Comparison of ENCODE assay signal across 16 cellular contexts in the genomic region with DNA sequence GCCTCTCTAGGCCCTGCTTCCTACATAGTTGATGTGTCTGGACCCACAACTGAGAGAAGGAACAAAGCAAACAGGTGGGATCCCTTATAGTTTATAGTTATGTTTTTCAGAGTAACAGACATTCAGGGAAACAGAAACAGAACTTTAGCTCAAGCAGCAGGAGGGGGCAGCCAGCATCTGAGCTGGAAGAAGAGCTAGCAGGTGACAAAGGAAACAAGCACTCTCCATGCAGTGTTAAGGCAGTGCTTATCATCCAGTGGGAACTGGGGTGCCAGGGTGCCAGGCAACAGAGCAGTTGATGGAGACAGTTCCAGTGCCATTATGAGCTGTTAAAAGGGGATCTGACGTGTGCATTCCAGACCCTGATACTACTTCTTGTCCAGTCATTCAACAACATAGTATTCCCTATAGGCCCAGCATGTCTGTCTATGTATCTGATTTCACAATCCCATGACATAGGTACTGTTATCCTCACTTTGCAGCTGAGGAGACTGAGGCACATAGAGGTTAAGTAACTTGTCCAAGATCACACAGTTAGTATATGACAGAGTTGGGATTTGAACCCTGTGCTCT. TPM values are rescaled to one million over a fixed set of nuclear protein-coding genes. Genes with fewer than 3 reads are reported as not detected.
DNase-seq lines count a peak whose midpoint lies in the region; ATAC-seq and TF ChIP-seq lines count a peak whose summit lies in the region.
"Had no signal": no experiment of that assay in that cellular context is flagged by ENCODE, and none has a peak within 500 bp of the region (broad histone marks: within the 10 kb centered on the region; RNA-seq: fewer than 3 reads in every experiment).

No MANE protein-coding gene starts in this region.

- dilution Hi-C loops in IMR-90 (cut with HindIII; ENCODE audit: low sequenced_read_pairs, unreplicated experiment) = no loop called here

- H3K27ac Mint-ChIP-seq in activated CD8-positive, alpha-beta memory T cell treated with anti-CD3 and anti-CD28 coated beads, Interleukin-2, amount 10 ng/mL, durations not matched to agents 7 days and 5 days = peak overlapping the region; percentile 13
- H3K27ac Mint-ChIP-seq in natural killer cell treated with Interleukin-12 subunit alpha and Interleukin-12 subunit beta and Interleukin-15 and Interleukin-18, amount 100 ng/mL, for 72 hours = peak overlapping the region; percentile 7 to 85
- H3K27ac Mint-ChIP-seq: CD14-positive monocyte; CD8-positive, alpha-beta T cell; HFFc6 had no signal

- intact Hi-C loops in IMR-90 (cut with micrococcal nuclease) = no loop called here

- DNase-seq in activated CD8-positive, alpha-beta memory T cell treated with anti-CD3 and anti-CD28 coated beads, Interleukin-2, amount 10 ng/mL, durations not matched to agents 7 days and 5 days = peak; percentile 21
- DNase-seq in activated CD8-positive, alpha-beta memory T cell treated with anti-CD3 and anti-CD28 coated beads, Interleukin-2, amount 50 U/mL, for 48 hours = no peak
- no peak for DNase-seq in IMR-90
- peak; percentile 10 for DNase-seq in ecto neural progenitor cell (ENCODE audit: low spot score)
- DNase-seq in natural killer cell treated with Interleukin-12 subunit alpha and Interleukin-12 subunit beta and Interleukin-15 and Interleukin-18, amount 100 ng/mL, for 72 hours (ENCODE audit: low spot score) = no peak
- no peak for DNase-seq in iPS-NIHi7 (ENCODE audit: extremely low spot score)
- no peak for DNase-seq in OCI-M2 (lab: John Stamatoyannopoulos, UW; ENCODE audit: unreplicated experiment)
- DNase-seq in KG1 (lab: John Stamatoyannopoulos, UW) = no peak
- DNase-seq: CD8-positive, alpha-beta T cell; COR-L47; DMS153; GDM1; HCEC 1CT; HFFc6 had no signal

- no peak overlapping the region for H3K9ac ChIP-seq in IMR-90 (ENCODE audit: low read depth, low read length)

- H3K79me1 ChIP-seq in IMR-90 (ENCODE audit: low read depth in 1 of 2, low read length in 2 of 2) = peaks cover 0 to 16% of the 10 kb centered on the region in 2 experiments; a peak in 1 of 4 replicates

- H3K27me3 Mint-ChIP-seq in activated CD8-positive, alpha-beta memory T cell treated with anti-CD3 and anti-CD28 coated beads, Interleukin-2, amount 10 ng/mL, durations not matched to agents 7 days and 5 days = no peaks in the 10 kb centered on the region
- no peaks in the 10 kb centered on the region for H3K27me3 Mint-ChIP-seq in natural killer cell treated with Interleukin-12 subunit alpha and Interleukin-12 subunit beta and Interleukin-15 and Interleukin-18, amount 100 ng/mL, for 72 hours

- H3K56ac ChIP-seq in IMR-90 (ENCODE audit: extremely low read depth, insufficient read depth, low read length) = no peak overlapping the region

- no peak overlapping the region for H2AK9ac ChIP-seq in IMR-90 (replicated peaks; ENCODE audit: low read depth, low read length, poor library complexity)

- no peak overlapping the region; the same call in 1 of the 2 replicates for H2BK20ac ChIP-seq in IMR-90 (ENCODE audit: low read depth, low read length)

- no peak overlapping the region for H4K5ac ChIP-seq in IMR-90 (ENCODE audit: low read depth, low read length)

- H3K27me3 ChIP-seq in IMR-90 (ENCODE audit: control insufficient read depth, insufficient read depth, low read length) = no peaks in the 10 kb centered on the region

- in situ Hi-C loops in IMR-90 (cut with MboI; ENCODE audit: low sequenced_read_pairs) = no loop called here

- TF ChIP-seq RAD21 in IMR-90 (IDR thresholded peaks at IDR 0.05; ENCODE audit: low read length) = no peak

- no peak overlapping the region for H4K8ac ChIP-seq in IMR-90 (ENCODE audit: low read depth in 2 of 2, low read length in 2 of 2)

- H2AFZ ChIP-seq in IMR-90 (replicated peaks; ENCODE audit: low read length, poor library complexity) = no peak overlapping the region

- H3K4me3 ChIP-seq in IMR-90 (ENCODE audit: insufficient read depth, low read depth, low read length) = no peak overlapping the region
- H3K4me3 ChIP-seq: A549 had no signal

- peak overlapping the region; percentile 24 for H2BK120ac ChIP-seq in IMR-90 (ENCODE audit: low read depth, low read length)

- peaks cover 8% of the 10 kb centered on the region for H3K9me3 Mint-ChIP-seq in activated CD8-positive, alpha-beta memory T cell treated with anti-CD3 and anti-CD28 coated beads, Interleukin-2, amount 10 ng/mL, durations not matched to agents 7 days and 5 days (ENCODE audit: low read depth)
- H3K9me3 Mint-ChIP-seq in natural killer cell treated with Interleukin-12 subunit alpha and Interleukin-12 subunit beta and Interleukin-15 and Interleukin-18, amount 100 ng/mL, for 72 hours = peaks cover 2% of the 10 kb centered on the region
- H3K9me3 Mint-ChIP-seq: HFFc6 had no signal

- POLR2A ChIA-PET in IMR-90 (lab: Charles Lee; ENCODE audit: unreplicated experiment) = no interaction called here

- H3K4me2 ChIP-seq in IMR-90 (ENCODE audit: low read depth, low read length) = no peak overlapping the region
- H3K4me2 ChIP-seq: A549 had no signal

- 0 out of 2 replicates have a peak overlapping the region, but pooled peaks have one; percentile 15 for H4K91ac ChIP-seq in IMR-90 (ENCODE audit: insufficient read depth, low read depth, low read length)

- H4K20me1 ChIP-seq in IMR-90 (ENCODE audit: insufficient read depth, low read length) = no peaks in the 10 kb centered on the region

- H3K36me3 Mint-ChIP-seq in activated CD8-positive, alpha-beta memory T cell treated with anti-CD3 and anti-CD28 coated beads, Interleukin-2, amount 10 ng/mL, durations not matched to agents 7 days and 5 days = peaks cover 16% of the 10 kb centered on the region
- H3K36me3 Mint-ChIP-seq in natural killer cell treated with Interleukin-12 subunit alpha and Interleukin-12 subunit beta and Interleukin-15 and Interleukin-18, amount 100 ng/mL, for 72 hours = peaks cover 12% of the 10 kb centered on the region
- H3K36me3 Mint-ChIP-seq: CD14-positive monocyte; CD8-positive, alpha-beta T cell had no signal

- H3K4me3 Mint-ChIP-seq in activated CD8-positive, alpha-beta memory T cell treated with anti-CD3 and anti-CD28 coated beads, Interleukin-2, amount 10 ng/mL, durations not matched to agents 7 days and 5 days = no peak overlapping the region
- peak overlapping the region; percentile 13 for H3K4me3 Mint-ChIP-seq in natural killer cell treated with Interleukin-12 subunit alpha and Interleukin-12 subunit beta and Interleukin-15 and Interleukin-18, amount 100 ng/mL, for 72 hours
- H3K4me3 Mint-ChIP-seq: CD14-positive monocyte; CD8-positive, alpha-beta T cell; HFFc6 had no signal

- TF ChIP-seq POLR2A in IMR-90 (IDR thresholded peaks at IDR 0.05; ENCODE audit: low read depth, low read length) = no peak

- peaks cover 62% of the 10 kb centered on the region for H3K4me1 Mint-ChIP-seq in activated CD8-positive, alpha-beta memory T cell treated with anti-CD3 and anti-CD28 coated beads, Interleukin-2, amount 10 ng/mL, durations not matched to agents 7 days and 5 days
- peaks cover 62 to 75% of the 10 kb centered on the region in 2 donors for H3K4me1 Mint-ChIP-seq in natural killer cell treated with Interleukin-12 subunit alpha and Interleukin-12 subunit beta and Interleukin-15 and Interleukin-18, amount 100 ng/mL, for 72 hours (ENCODE audit: low read depth in 2 of 2)

- H3K4ac ChIP-seq in IMR-90 (ENCODE audit: low read depth, low read length) = no peak overlapping the region

- H3K23ac ChIP-seq in IMR-90 (ENCODE audit: low read depth, low read length) = no peak overlapping the region

- peak overlapping the region; percentile 36; the same call in 1 of the 2 replicates for H2AK5ac ChIP-seq in IMR-90 (ENCODE audit: low read depth, low read length)

- ATAC-seq in activated CD8-positive, alpha-beta memory T cell treated with anti-CD3 and anti-CD28 coated beads, Interleukin-2, amount 10 ng/mL, durations not matched to agents 7 days and 5 days = no peak
- ATAC-seq in IMR-90 (ENCODE audit: low read depth) = no peak
- ATAC-seq in natural killer cell treated with Interleukin-12 subunit alpha and Interleukin-12 subunit beta and Interleukin-15 and Interleukin-18, amount 100 ng/mL, for 72 hours = no peak
- ATAC-seq: A549; CD8-positive, alpha-beta T cell had no signal

- H3K9me3 ChIP-seq in IMR-90 (ENCODE audit: control insufficient read depth, insufficient read depth, low read length) = no peaks in the 10 kb centered on the region
- H3K9me3 ChIP-seq: A549 had no signal

- no peak overlapping the region for H3K27ac ChIP-seq in IMR-90 (ENCODE audit: insufficient read depth, low read length)
- H3K27ac ChIP-seq: A549 had no signal

- no TSS peak for BruUV-seq in IMR-90 (replicated peaks; lab: Mats Ljungman, UMichigan)

- WGBS in IMR-90 (ENCODE audit: extremely low coverage in 2 of 2, insufficient read length in 1 of 2), 2 experiments = no CpG with 5 or more reads among the region's 1 CpG

- H3K14ac ChIP-seq in IMR-90 (replicated peaks; ENCODE audit: low read depth, low read length) = no peak overlapping the region

- no peak for TF ChIP-seq CTCF in IMR-90 (conservative IDR thresholded peaks at IDR 0.05; ENCODE audit: low read depth, low read length)

- H3K9me1 ChIP-seq in IMR-90 (ENCODE audit: insufficient read depth, low read length) = peaks cover 33% of the 10 kb centered on the region

- H2BK5ac ChIP-seq in IMR-90 (ENCODE audit: low read depth, low read length, poor library complexity, severe bottlenecking) = no peak overlapping the region

- H2BK15ac ChIP-seq in IMR-90 (ENCODE audit: low read depth, low read length) = 0 out of 3 replicates have a peak overlapping the region, but pooled peaks have one; percentile 21

- H3K4me1 ChIP-seq in IMR-90 (ENCODE audit: control insufficient read depth, insufficient read depth, low read length) = peaks cover 21% of the 10 kb centered on the region

- CTCF ChIA-PET in activated CD8-positive, alpha-beta memory T cell treated with anti-CD3 and anti-CD28 coated beads, Interleukin-2, amount 10 ng/mL, durations not matched to agents 7 days and 5 days (lab: Charles Lee) = no interaction called here
- CTCF ChIA-PET in IMR-90 (lab: Yijun Ruan, JAX) = interaction anchor here (0.9 kb wide), 1 partner anchor 16 kb away, joined by 3 read pairs; no protein-coding TSS in a partner anchor

- no peaks in the 10 kb centered on the region for H3K36me3 ChIP-seq in IMR-90 (ENCODE audit: control insufficient read depth, insufficient read depth, low read length)

- H3K18ac ChIP-seq in IMR-90 (ENCODE audit: low read depth, low read length) = no peak overlapping the region

TF ChIP-seq in IMR-90, 13 proteins besides CTCF, POLR2A, EP300 and RAD21 (continues in another document):
- no peak for TF ChIP-seq FOS (IDR thresholded peaks at IDR 0.05; ENCODE audit: low read depth, low read length)
- peak; percentile 32; the same call in 1 of the 2 replicates for TF ChIP-seq CEBPB (IDR thresholded peaks at IDR 0.05; ENCODE audit: low read depth, low read length)
- TF ChIP-seq BHLHE40 (IDR thresholded peaks at IDR 0.05; ENCODE audit: low read depth, low read length) = no peak

RNA-seq across cellular contexts. Expression of a gene that starts 13.5 kb away (rescaled TPM):
- 10 to 100 TPM; 15.1 to 18.1 TPM for total RNA-seq in activated CD8-positive, alpha-beta memory T cell treated with anti-CD3 and anti-CD28 coated beads, Interleukin-2, amount 10 ng/mL, durations not matched to agents 7 days and 5 days
- 1.1 and 1.4 TPM in 2 replicates for total RNA-seq in IMR-90 (2012; rRNA removed)
- 3.6 and 4.0 TPM in 2 replicates for polyA plus RNA-seq in IMR-90 (2012; rRNA removed)
- polyA plus RNA-seq in IMR-90 (2012; cell fraction: cytosol; rRNA removed) = 2.5 and 2.7 TPM in 2 replicates
- 2.1 and 3.1 TPM in 2 replicates for polyA plus RNA-seq in IMR-90 (2012; cell fraction: nucleus; rRNA removed; ENCODE audit: low replicate concordance)
- total RNA-seq in natural killer cell treated with Interleukin-12 subunit alpha and Interleukin-12 subunit beta and Interleukin-15 and Interleukin-18, amount 100 ng/mL, for 72 hours = 10 to 100 TPM; 17.9 to 32.0 TPM

Comparison
In these comparisons a context has a peak if more than half of its experiments do, and no peak if none do; other contexts are left out.
1. DNase-seq: peak in activated CD8-positive, alpha-beta memory T cell treated with anti-CD3 and anti-CD28 coated beads, Interleukin-2, amount 10 ng/mL, durations not matched to agents 7 days and 5 days (single experiment) and ecto neural progenitor cell (single experiment); none in activated CD8-positive, alpha-beta memory T cell treated with anti-CD3 and anti-CD28 coated beads, Interleukin-2, amount 50 U/mL, for 48 hours (single experiment), IMR-90 (single experiment), natural killer cell treated with Interleukin-12 subunit alpha and Interleukin-12 subunit beta and Interleukin-15 and Interleukin-18, amount 100 ng/mL, for 72 hours (single experiment), iPS-NIHi7 (single experiment), OCI-M2 (single experiment) and KG1 (single experiment).